8 cellular contexts compared by ENCODE assay signal in the genomic region with DNA sequence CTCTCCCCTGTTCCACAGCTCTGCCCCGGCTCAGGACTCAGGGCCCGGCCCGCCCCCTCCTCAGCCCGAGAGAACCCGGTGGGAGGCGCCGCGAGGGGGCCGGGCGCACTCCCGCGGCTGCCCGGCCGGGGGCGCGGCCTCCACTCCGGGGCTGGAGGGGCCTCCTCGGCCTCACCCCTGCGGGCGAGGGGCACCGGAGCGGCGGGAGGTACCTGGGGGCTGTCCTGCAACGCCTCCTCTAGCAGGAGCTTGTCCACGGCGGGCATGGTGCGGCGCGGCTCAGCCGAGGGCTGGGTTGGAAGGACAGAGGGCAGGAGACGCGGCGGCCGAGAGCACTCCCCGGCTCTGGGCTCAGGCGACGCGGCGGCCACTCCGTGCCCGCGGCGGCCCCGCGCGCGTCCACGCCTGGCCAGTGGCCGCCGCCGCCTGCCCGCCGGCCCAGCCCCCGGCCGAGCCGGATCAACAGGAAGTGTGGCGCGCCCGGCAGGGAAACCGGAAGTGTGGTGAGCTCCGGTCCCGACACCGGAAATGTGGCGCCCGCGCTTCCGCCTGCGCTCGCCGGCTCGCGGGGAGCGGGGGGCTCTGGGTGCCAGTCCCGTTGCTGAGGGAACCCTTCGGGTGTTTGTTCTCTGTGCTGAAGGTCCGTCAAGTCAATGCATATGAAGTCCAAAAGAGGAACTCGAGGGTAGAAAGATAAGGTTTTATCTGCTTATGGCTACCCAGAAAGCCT. TPM values are rescaled to one million over a fixed set of nuclear protein-coding genes. Genes with fewer than 3 reads are reported as not detected.
A peak's percentile ranks its signal among the peaks of the same experiment; 100 is the strongest.
DNase-seq lines count a peak whose midpoint lies in the region; ATAC-seq and TF ChIP-seq lines count a peak whose summit lies in the region.

A gene with protein sequence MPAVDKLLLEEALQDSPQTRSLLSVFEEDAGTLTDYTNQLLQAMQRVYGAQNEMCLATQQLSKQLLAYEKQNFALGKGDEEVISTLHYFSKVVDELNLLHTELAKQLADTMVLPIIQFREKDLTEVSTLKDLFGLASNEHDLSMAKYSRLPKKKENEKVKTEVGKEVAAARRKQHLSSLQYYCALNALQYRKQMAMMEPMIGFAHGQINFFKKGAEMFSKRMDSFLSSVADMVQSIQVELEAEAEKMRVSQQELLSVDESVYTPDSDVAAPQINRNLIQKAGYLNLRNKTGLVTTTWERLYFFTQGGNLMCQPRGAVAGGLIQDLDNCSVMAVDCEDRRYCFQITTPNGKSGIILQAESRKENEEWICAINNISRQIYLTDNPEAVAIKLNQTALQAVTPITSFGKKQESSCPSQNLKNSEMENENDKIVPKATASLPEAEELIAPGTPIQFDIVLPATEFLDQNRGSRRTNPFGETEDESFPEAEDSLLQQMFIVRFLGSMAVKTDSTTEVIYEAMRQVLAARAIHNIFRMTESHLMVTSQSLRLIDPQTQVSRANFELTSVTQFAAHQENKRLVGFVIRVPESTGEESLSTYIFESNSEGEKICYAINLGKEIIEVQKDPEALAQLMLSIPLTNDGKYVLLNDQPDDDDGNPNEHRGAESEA (minus strand): TSS at position 428 of the 730 bp plus-strand sequence. CDS start 162 bp downstream, at position 266.

- WGBS in GM23248 (ENCODE audit: low coverage in 1 of 2, low lambda C conversion rate in 2 of 2, missing lambda C conversion rate in 2 of 2), 2 experiments: 0 to 1% methylated on average over 41 to 54 of the region's 77 CpGs

- peak within 1 kb of the TSS; percentile 88 for H3K4me2 ChIP-seq in DND-41 (ENCODE audit: insufficient read depth, low read length)
- peak within 1 kb of the TSS; percentile 99 for H3K4me2 ChIP-seq in GM23248 (ENCODE audit: unreplicated experiment)

- H3K27me3 Mint-ChIP-seq in activated T-helper 2 cell treated with anti-CD3 and anti-CD28 coated beads, Interferon-gamma antibody, Interleukin-2, Interleukin-4, amounts not matched to agents 10 μg/mL and 5 μg/mL and 100 μg/mL, durations not matched to agents 14 hours and 24 hours and 36 hours (ENCODE audit: low read depth): no peaks in the 10 kb centered on the region
- no peaks in the 10 kb centered on the region for H3K27me3 Mint-ChIP-seq in naive thymus-derived CD8-positive, alpha-beta T cell

- in situ Hi-C loops in GM23248 (cut with MboI): no loop called here

- peaks cover 10% of the 10 kb centered on the region for H3K36me3 Mint-ChIP-seq in activated T-helper 2 cell treated with anti-CD3 and anti-CD28 coated beads, Interferon-gamma antibody, Interleukin-2, Interleukin-4, amounts not matched to agents 10 μg/mL and 5 μg/mL and 100 μg/mL, durations not matched to agents 14 hours and 24 hours and 36 hours (ENCODE audit: low read depth)
- peaks cover 0 to 18% (median 0%) of the 10 kb centered on the region in 3 donors for H3K36me3 Mint-ChIP-seq in naive thymus-derived CD8-positive, alpha-beta T cell

- peak within 1 kb of the TSS; percentile 87 for H2AFZ ChIP-seq in DND-41 (ENCODE audit: low read depth, low read length)
- peak within 1 kb of the TSS; percentile 90 for H2AFZ ChIP-seq in GM23248

- peak; percentile 89 for ATAC-seq in DND-41 (ENCODE audit: insufficient read depth, low read depth)
- peak; percentile 84 to 85 for ATAC-seq in naive thymus-derived CD8-positive, alpha-beta T cell

- H3K79me2 ChIP-seq in DND-41 (ENCODE audit: insufficient read depth, low read length) (peaks cover 37% of the 10 kb centered on the region), GM23248 (ENCODE audit: insufficient read depth) (peaks cover 49% of the 10 kb centered on the region)

- H3F3A ChIP-seq in GM23248 (ENCODE audit: insufficient read depth): peaks cover 50% of the 10 kb centered on the region

- peak within 1 kb of the TSS; percentile 88 for H3K4me3 Mint-ChIP-seq in activated T-helper 2 cell treated with anti-CD3 and anti-CD28 coated beads, Interferon-gamma antibody, Interleukin-2, Interleukin-4, amounts not matched to agents 10 μg/mL and 5 μg/mL and 100 μg/mL, durations not matched to agents 14 hours and 24 hours and 36 hours (ENCODE audit: low read depth)
- peak within 1 kb of the TSS; percentile 79 to 95 (median 94) for H3K4me3 Mint-ChIP-seq in naive thymus-derived CD8-positive, alpha-beta T cell

- H3K4me3 ChIP-seq in DND-41 (ENCODE audit: low read depth in 1 of 2, low read length in 2 of 2): peak within 1 kb of the TSS; percentile 69 to 84
- peak within 1 kb of the TSS; percentile 91 for H3K4me3 ChIP-seq in GM23248
- peak within 1 kb of the TSS; percentile 85 for H3K4me3 ChIP-seq in LNCaP clone FGC (ENCODE audit: low read depth, low read length)
- peak within 1 kb of the TSS; percentile 74 for H3K4me3 ChIP-seq in fibroblast of mammary gland (ENCODE audit: control insufficient read depth, low read depth, low read length)

- H3K27ac ChIP-seq in DND-41 (ENCODE audit: low read length) (peak within 1 kb of the TSS; percentile 80), GM23248 (peak within 1 kb of the TSS; percentile 96)

- DNase-seq in DND-41 (peak; percentile 88), GM23248 (peak; percentile 97), LNCaP clone FGC (ENCODE audit: low read depth) (no peak), RPMI8226 (peak; percentile 91), fibroblast of mammary gland (ENCODE audit: low read depth) (peak; percentile 81)
- DNase-seq in activated T-helper 2 cell treated with anti-CD3 and anti-CD28 coated beads, Interferon-gamma antibody, Interleukin-2, Interleukin-4, amounts not matched to agents 10 μg/mL and 5 μg/mL and 100 μg/mL, durations not matched to agents 14 hours and 24 hours and 36 hours (ENCODE audit: low spot score): peak; percentile 69
- peak; percentile 61 to 88 (median 72) for DNase-seq in naive thymus-derived CD8-positive, alpha-beta T cell
- DNase-seq in stimulated activated naive CD4-positive, alpha-beta T cell (lab: John Stamatoyannopoulos, UW): peak; percentile 64 to 75 (median 68)

- H3K9me3 ChIP-seq in DND-41 (ENCODE audit: insufficient read depth, low read length, severe bottlenecking) (no peaks in the 10 kb centered on the region), GM23248 (ENCODE audit: low read depth) (no peaks in the 10 kb centered on the region)

- no peaks in the 10 kb centered on the region for H3K9me2 ChIP-seq in GM23248 (ENCODE audit: insufficient read depth)

- intact Hi-C loops in activated T-helper 2 cell treated with anti-CD3 and anti-CD28 coated beads, Interferon-gamma antibody, Interleukin-2, Interleukin-4, amounts not matched to agents 10 μg/mL and 5 μg/mL and 100 μg/mL, durations not matched to agents 14 hours and 24 hours and 36 hours (cut with micrococcal nuclease): loop anchor here (2.0 to 5.0 kb wide), 2 partner anchors 59 to 127 kb away; no protein-coding TSS in a partner anchor

- H4K20me1 ChIP-seq in DND-41 (ENCODE audit: insufficient read depth, low read length) (peaks cover 3% of the 10 kb centered on the region; the same call in 1 of the 2 replicates), GM23248 (ENCODE audit: insufficient read depth) (no peaks in the 10 kb centered on the region)

- H3K9ac ChIP-seq in DND-41 (ENCODE audit: low read depth, low read length): peak within 1 kb of the TSS; percentile 84
- peak within 1 kb of the TSS; percentile 92 for H3K9ac ChIP-seq in GM23248

- peak within 1 kb of the TSS; percentile 75 for H3K27ac Mint-ChIP-seq in activated T-helper 2 cell treated with anti-CD3 and anti-CD28 coated beads, Interferon-gamma antibody, Interleukin-2, Interleukin-4, amounts not matched to agents 10 μg/mL and 5 μg/mL and 100 μg/mL, durations not matched to agents 14 hours and 24 hours and 36 hours
- peak within 1 kb of the TSS; percentile 83 to 96 (median 93) for H3K27ac Mint-ChIP-seq in naive thymus-derived CD8-positive, alpha-beta T cell

- H3K27me3 ChIP-seq in DND-41 (ENCODE audit: insufficient read depth, low read length, poor library complexity): no peaks in the 10 kb centered on the region
- no peaks in the 10 kb centered on the region for H3K27me3 ChIP-seq in GM23248 (replicated peaks; ENCODE audit: insufficient read depth)

- TF ChIP-seq CTCF in DND-41 (IDR thresholded peaks at IDR 0.05; ENCODE audit: borderline replicate concordance, extremely low read depth, low read length, poor library complexity, severe bottlenecking): peak; percentile 60
- TF ChIP-seq CTCF in LNCaP clone FGC (IDR thresholded peaks at IDR 0.05; ENCODE audit: control insufficient read depth, extremely low read depth, insufficient read depth): no peak
- TF ChIP-seq CTCF in fibroblast of mammary gland (conservative IDR thresholded peaks at IDR 0.05; ENCODE audit: control insufficient read depth, insufficient read depth, low read depth, low read length): no peak

- no peaks in the 10 kb centered on the region for H3K9me3 Mint-ChIP-seq in activated T-helper 2 cell treated with anti-CD3 and anti-CD28 coated beads, Interferon-gamma antibody, Interleukin-2, Interleukin-4, amounts not matched to agents 10 μg/mL and 5 μg/mL and 100 μg/mL, durations not matched to agents 14 hours and 24 hours and 36 hours
- H3K9me3 Mint-ChIP-seq in naive thymus-derived CD8-positive, alpha-beta T cell: no peaks in the 10 kb centered on the region

- H3K36me3 ChIP-seq in DND-41 (ENCODE audit: insufficient read depth, low read length) (peaks cover 6% of the 10 kb centered on the region; the same call in 1 of the 2 replicates), GM23248 (ENCODE audit: low read depth) (peaks cover 4% of the 10 kb centered on the region; the same call in 1 of the 2 replicates)

- peaks cover 34% of the 10 kb centered on the region for H3K4me1 Mint-ChIP-seq in activated T-helper 2 cell treated with anti-CD3 and anti-CD28 coated beads, Interferon-gamma antibody, Interleukin-2, Interleukin-4, amounts not matched to agents 10 μg/mL and 5 μg/mL and 100 μg/mL, durations not matched to agents 14 hours and 24 hours and 36 hours (ENCODE audit: low read depth)
- peaks cover 24 to 53% (median 50%) of the 10 kb centered on the region in 4 donors for H3K4me1 Mint-ChIP-seq in naive thymus-derived CD8-positive, alpha-beta T cell

- H3K4me1 ChIP-seq in DND-41 (ENCODE audit: insufficient read depth, low read length) (peaks cover 32% of the 10 kb centered on the region), GM23248 (ENCODE audit: insufficient read depth) (peaks cover 38% of the 10 kb centered on the region)

- POLR2A ChIA-PET in naive thymus-derived CD8-positive, alpha-beta T cell (lab: Charles Lee): interaction anchor here (1.0 to 2.1 kb wide), 10 partner anchors 9 to 1306 kb away, joined by 3 to 13 read pairs (median 6); partner anchors contain the start of genes C12orf75, HSP90B1, NFYB and POLR3B

RNA-seq across cellular contexts. Expression of the gene that starts here (rescaled TPM):
- 76.8 and 83.0 TPM in 2 replicates for total RNA-seq in GM23248 (2014; rRNA removed; shearing (Covaris generic))
- polyA plus RNA-seq in GM23248 (2016; fragmentation: Nextera tagmentation; extraction: Ambion mirVana): 119 and 122 TPM in 2 replicates
- 28.8 and 30.4 TPM in 2 replicates for total RNA-seq in activated T-helper 2 cell treated with anti-CD3 and anti-CD28 coated beads, Interferon-gamma antibody, Interleukin-2, Interleukin-4, amounts not matched to agents 10 μg/mL and 5 μg/mL and 100 μg/mL, durations not matched to agents 14 hours and 24 hours and 36 hours
- 10 to 100 TPM; 66.2 to 71.2 TPM for total RNA-seq in naive thymus-derived CD8-positive, alpha-beta T cell
- 10 to 100 TPM in 2 of 3 donors, 1 to 10 TPM in 1; 8.2 to 14.6 (median 13.6) TPM for polyA plus RNA-seq in naive thymus-derived CD8-positive, alpha-beta T cell
